Comparison of ENCODE assay signal across 1 cellular context in the genomic region with DNA sequence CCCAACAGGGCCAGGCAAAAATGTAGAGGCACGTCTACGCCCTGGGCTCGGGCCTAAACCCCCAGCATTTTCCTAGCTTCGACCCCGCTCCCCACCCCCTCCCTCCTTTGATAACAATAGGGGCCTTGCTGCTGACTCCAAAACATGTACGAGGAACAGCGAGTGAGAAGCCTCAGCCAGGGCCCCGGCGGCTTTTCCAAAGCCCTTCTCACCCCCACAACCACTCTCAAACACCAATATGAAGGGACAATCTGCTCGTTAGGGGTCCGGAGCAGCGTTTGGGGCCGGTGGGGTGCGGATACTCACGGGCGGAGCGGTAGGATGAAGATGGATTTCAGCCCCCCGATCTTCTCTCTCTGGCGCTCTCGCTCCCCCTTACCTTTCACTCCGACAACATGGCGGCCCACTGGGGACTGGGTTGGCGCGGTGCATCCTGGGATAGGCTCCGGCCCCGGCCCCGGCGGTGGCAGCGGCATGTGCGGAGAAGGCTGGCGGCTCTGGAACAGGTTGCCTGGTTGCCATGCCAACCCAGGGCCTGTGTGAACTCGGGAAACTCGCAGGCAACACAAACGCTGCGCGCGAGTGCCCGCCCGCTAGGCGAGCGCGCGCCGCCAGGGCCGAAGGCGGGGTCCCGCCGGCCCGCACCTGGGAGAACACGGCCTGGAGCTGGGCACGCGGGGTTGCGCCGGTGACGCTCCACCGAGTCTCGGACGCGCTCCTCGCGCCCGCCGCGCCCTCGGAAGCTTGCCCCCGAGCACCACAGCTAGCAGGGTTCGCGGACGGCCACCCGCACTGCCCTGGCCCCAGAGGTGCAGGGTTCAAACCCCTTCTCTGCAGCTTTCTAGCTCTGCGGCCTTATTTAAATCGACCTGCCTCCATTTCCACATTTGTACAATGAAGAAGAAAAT.
A peak's percentile ranks its signal among the peaks of the same experiment; 100 is the strongest.
TF ChIP-seq lines count a peak whose summit lies in the region.

A gene with protein sequence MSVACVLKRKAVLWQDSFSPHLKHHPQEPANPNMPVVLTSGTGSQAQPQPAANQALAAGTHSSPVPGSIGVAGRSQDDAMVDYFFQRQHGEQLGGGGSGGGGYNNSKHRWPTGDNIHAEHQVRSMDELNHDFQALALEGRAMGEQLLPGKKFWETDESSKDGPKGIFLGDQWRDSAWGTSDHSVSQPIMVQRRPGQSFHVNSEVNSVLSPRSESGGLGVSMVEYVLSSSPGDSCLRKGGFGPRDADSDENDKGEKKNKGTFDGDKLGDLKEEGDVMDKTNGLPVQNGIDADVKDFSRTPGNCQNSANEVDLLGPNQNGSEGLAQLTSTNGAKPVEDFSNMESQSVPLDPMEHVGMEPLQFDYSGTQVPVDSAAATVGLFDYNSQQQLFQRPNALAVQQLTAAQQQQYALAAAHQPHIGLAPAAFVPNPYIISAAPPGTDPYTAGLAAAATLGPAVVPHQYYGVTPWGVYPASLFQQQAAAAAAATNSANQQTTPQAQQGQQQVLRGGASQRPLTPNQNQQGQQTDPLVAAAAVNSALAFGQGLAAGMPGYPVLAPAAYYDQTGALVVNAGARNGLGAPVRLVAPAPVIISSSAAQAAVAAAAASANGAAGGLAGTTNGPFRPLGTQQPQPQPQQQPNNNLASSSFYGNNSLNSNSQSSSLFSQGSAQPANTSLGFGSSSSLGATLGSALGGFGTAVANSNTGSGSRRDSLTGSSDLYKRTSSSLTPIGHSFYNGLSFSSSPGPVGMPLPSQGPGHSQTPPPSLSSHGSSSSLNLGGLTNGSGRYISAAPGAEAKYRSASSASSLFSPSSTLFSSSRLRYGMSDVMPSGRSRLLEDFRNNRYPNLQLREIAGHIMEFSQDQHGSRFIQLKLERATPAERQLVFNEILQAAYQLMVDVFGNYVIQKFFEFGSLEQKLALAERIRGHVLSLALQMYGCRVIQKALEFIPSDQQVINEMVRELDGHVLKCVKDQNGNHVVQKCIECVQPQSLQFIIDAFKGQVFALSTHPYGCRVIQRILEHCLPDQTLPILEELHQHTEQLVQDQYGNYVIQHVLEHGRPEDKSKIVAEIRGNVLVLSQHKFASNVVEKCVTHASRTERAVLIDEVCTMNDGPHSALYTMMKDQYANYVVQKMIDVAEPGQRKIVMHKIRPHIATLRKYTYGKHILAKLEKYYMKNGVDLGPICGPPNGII (minus strand): TSS at position 408 of the 908 bp plus-strand sequence. CDS start 6,151 bp downstream, outside the sequence.

TF ChIP-seq in endothelial cell of umbilical vein, 7 proteins besides CTCF, POLR2A, EP300 and RAD21:
- TF ChIP-seq POLR2AphosphoS5 (IDR thresholded peaks at IDR 0.05; ENCODE audit: insufficient read depth, low read depth, low read length): peak; percentile 85
- no peak for TF ChIP-seq GATA2 (IDR thresholded peaks at IDR 0.05; ENCODE audit: insufficient read depth, insufficient read length, low read depth, low read length)
TF ChIP-seq in endothelial cell of umbilical vein: peak in this region for 1.
